Comparison of ENCODE assay signal across 14 cellular contexts in genomic region chr14:93686313-93686712, GRCh38.
A peak's percentile ranks its signal among the peaks of the same experiment; 100 is the strongest.
DNase-seq lines count a peak whose midpoint lies in the region; ATAC-seq and TF ChIP-seq lines count a peak whose summit lies in the region.
"Had no signal": no experiment of that assay in that cellular context is flagged by ENCODE, and none has a peak within 500 bp of the region (broad histone marks: within the 10 kb centered on the region; RNA-seq: fewer than 3 reads in every experiment).

No MANE protein-coding gene starts in this region.

- no peaks in the 10 kb centered on the region for H3K4me1 ChIP-seq in gastrocnemius medialis

- in situ Hi-C loops in gastrocnemius medialis (cut with MboI; ENCODE audit: low sequenced_read_pairs in 4 of 4) = no loop called here

- H3K27me3 ChIP-seq in gastrocnemius medialis = no peaks in the 10 kb centered on the region

- no peak for TF ChIP-seq CTCF in epithelial cell of esophagus (IDR thresholded peaks at IDR 0.05; ENCODE audit: insufficient read depth, low read depth, low read length, missing control alignments)
- no peak for TF ChIP-seq CTCF in gastrocnemius medialis (IDR thresholded peaks at IDR 0.05 in 4 of 5, conservative IDR thresholded peaks at IDR 0.05 in 1 of 5)

- H3K4me3 ChIP-seq in epithelial cell of esophagus (ENCODE audit: low read length) (no peak overlapping the region), gastrocnemius medialis (no peak overlapping the region)

- H3K27ac ChIP-seq in gastrocnemius medialis = no peak overlapping the region
- H3K27ac ChIP-seq: 22Rv1 had no signal

- intact Hi-C loops in gastrocnemius medialis (cut with DNase I; ENCODE audit: low total_unique reads) = no loop called here

- peak; percentile 72 to 80 for ATAC-seq in gastrocnemius medialis
- ATAC-seq in GM18502 (IDR thresholded peaks at IDR 0.05; ENCODE audit: poor library complexity, unreplicated experiment) = no peak
- ATAC-seq: CD8-positive, alpha-beta T cell had no signal

- DNase-seq in DMS79 treated with DMSO at 0.1 percent for 48 hours (lab: John Stamatoyannopoulos, UW) = peak; percentile 27
- DNase-seq in DMS79 (lab: John Stamatoyannopoulos, UW) = no peak
- DNase-seq in RKO (ENCODE audit: low spot score) = peak; percentile 3
- peak; percentile 38 for DNase-seq in epithelial cell of esophagus (ENCODE audit: low read depth)
- no peak for DNase-seq in gastrocnemius medialis
- DNase-seq in COLO829 (ENCODE audit: low spot score) = no peak
- no peak for DNase-seq in NCI-H2171 treated with DMSO at 0.1 percent for 48 hours (lab: John Stamatoyannopoulos, UW)
- DNase-seq: CD8-positive, alpha-beta T cell; EL; NCI-H146; NCI-H82; RPMI8226 had no signal

- no peaks in the 10 kb centered on the region for H3K36me3 ChIP-seq in gastrocnemius medialis

- no peak for TF ChIP-seq POLR2A in gastrocnemius medialis (IDR thresholded peaks at IDR 0.05)

- H3K9me3 ChIP-seq in gastrocnemius medialis = no peaks in the 10 kb centered on the region

Comparison
In these comparisons a context has a peak if more than half of its experiments do, and no peak if none do; other contexts are left out.
1. DNase-seq: peak in DMS79 treated with DMSO at 0.1 percent for 48 hours (single experiment), RKO (single experiment) and epithelial cell of esophagus (single experiment); none in DMS79 (single experiment), gastrocnemius medialis (0 of 2), COLO829 (single experiment) and NCI-H2171 treated with DMSO at 0.1 percent for 48 hours (single experiment).